8 cellular contexts compared by ENCODE assay signal in the genomic region with DNA sequence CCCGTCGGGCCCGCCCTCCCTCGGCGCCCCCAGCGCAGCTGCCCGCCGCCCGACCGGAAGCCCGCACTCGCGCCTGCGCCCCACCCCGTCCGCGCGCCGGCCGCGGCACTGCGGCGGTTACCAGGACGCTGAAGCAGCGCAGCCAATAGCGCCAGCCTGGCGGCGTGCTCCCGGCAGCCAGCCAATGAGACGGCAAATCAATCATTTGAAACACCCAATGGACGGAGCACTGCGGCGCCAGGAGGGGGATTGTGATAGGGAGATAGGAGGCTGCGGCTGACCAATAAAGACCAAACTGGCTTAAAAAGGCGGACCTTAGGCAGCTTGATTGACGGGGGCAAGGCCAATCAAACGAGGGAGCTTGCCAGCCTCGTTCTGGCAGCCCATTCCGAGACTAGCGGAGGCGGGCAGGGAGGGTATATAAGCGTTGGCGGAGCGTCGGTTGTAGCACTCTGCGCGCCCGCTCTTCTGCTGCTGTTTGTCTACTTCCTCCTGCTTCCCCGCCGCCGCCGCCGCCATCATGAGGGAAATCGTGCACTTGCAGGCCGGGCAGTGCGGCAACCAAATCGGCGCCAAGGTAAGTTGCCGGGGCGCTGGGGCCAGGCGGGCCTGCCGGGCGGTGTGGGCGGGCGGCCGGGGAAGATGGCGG. TPM values are rescaled to one million over a fixed set of nuclear protein-coding genes. Genes with fewer than 3 reads are reported as not detected.
DNase-seq lines count a peak whose midpoint lies in the region; ATAC-seq and TF ChIP-seq lines count a peak whose summit lies in the region.

A gene (plus strand): TSS at position 447 of the 649 bp plus-strand sequence. CDS start 74 bp downstream, at position 521.

- peaks cover 50% of the 10 kb centered on the region for H3K4me1 ChIP-seq in upper lobe of right lung

- no peaks in the 10 kb centered on the region for H3K9me3 Mint-ChIP-seq in T-helper 1 cell treated with Interleukin-12 subunit alpha and Interleukin-12 subunit beta and Interleukin-4 antibody, amounts not matched to agents 30 μg/mL and 1 μg/mL, for 36 hours

- intact Hi-C loops in left cardiac atrium (cut with DNase I) (no loop called here), posterior vena cava (cut with DNase I) (no loop called here), upper lobe of right lung (cut with DNase I) (no loop called here)

- H3K9me3 ChIP-seq in upper lobe of right lung: no peaks in the 10 kb centered on the region

- DNase-seq in GM13977 (ENCODE audit: low spot score) (peak; percentile 100), NCI-H1694 (lab: John Stamatoyannopoulos, UW) (peak; percentile 99), amniotic stem cell (lab: John Stamatoyannopoulos, UW) (peak; percentile 99), left cardiac atrium (peak; percentile 99), posterior vena cava (ENCODE audit: low spot score) (peak; percentile 100), upper lobe of right lung (peak; percentile 99)

- TF ChIP-seq CTCF in GM13977 (IDR thresholded peaks at IDR 0.05; ENCODE audit: extremely low read depth, insufficient read depth, missing control alignments) (no peak), upper lobe of right lung (IDR thresholded peaks at IDR 0.05) (no peak)

- H3K36me3 Mint-ChIP-seq in T-helper 1 cell treated with Interleukin-12 subunit alpha and Interleukin-12 subunit beta and Interleukin-4 antibody, amounts not matched to agents 30 μg/mL and 1 μg/mL, for 36 hours (ENCODE audit: low read depth): peaks cover 24% of the 10 kb centered on the region

- H3K36me3 ChIP-seq in upper lobe of right lung: peaks cover 21% of the 10 kb centered on the region

- H3K4me3 Mint-ChIP-seq in T-helper 1 cell treated with Interleukin-12 subunit alpha and Interleukin-12 subunit beta and Interleukin-4 antibody, amounts not matched to agents 30 μg/mL and 1 μg/mL, for 36 hours: peak within 1 kb of the TSS; percentile 87

- H3K27me3 Mint-ChIP-seq in T-helper 1 cell treated with Interleukin-12 subunit alpha and Interleukin-12 subunit beta and Interleukin-4 antibody, amounts not matched to agents 30 μg/mL and 1 μg/mL, for 36 hours (ENCODE audit: low read depth): no peaks in the 10 kb centered on the region

- H3K27me3 ChIP-seq in upper lobe of right lung: peaks cover under 1% of the 10 kb centered on the region

- H3K27ac Mint-ChIP-seq in T-helper 1 cell treated with Interleukin-12 subunit alpha and Interleukin-12 subunit beta and Interleukin-4 antibody, amounts not matched to agents 30 μg/mL and 1 μg/mL, for 36 hours: peak within 1 kb of the TSS; percentile 90

- peak within 1 kb of the TSS; percentile 92 for H3K4me3 ChIP-seq in upper lobe of right lung

- ATAC-seq in HG02884 (IDR thresholded peaks at IDR 0.05; ENCODE audit: unreplicated experiment) (peak; percentile 76), left cardiac atrium (peak; percentile 88 to 89), upper lobe of right lung (peak; percentile 87)

- H3K27ac ChIP-seq in upper lobe of right lung: peak within 1 kb of the TSS; percentile 93

- in situ Hi-C loops in GM13977 (cut with MboI; ENCODE audit: low pct_unique_long_range_greater_than_20kb, low sequenced_read_pairs, unreplicated experiment): no loop called here

- H3K4me1 Mint-ChIP-seq in T-helper 1 cell treated with Interleukin-12 subunit alpha and Interleukin-12 subunit beta and Interleukin-4 antibody, amounts not matched to agents 30 μg/mL and 1 μg/mL, for 36 hours (ENCODE audit: low read depth): peaks cover 23% of the 10 kb centered on the region

RNA-seq across cellular contexts. Expression of the gene that starts here (rescaled TPM):
- total RNA-seq in left cardiac atrium: 100 to 1,000 TPM; 324 to 437 TPM
- 100 to 1,000 TPM; 178 to 185 TPM for total RNA-seq in posterior vena cava
- total RNA-seq in upper lobe of right lung: 191 TPM

Comparison
In these comparisons a context has a peak if more than half of its experiments do, and no peak if none do; other contexts are left out.
1. Peak in every context shown above with its lines: DNase-seq, ATAC-seq, H3K4me3 ChIP-seq and H3K27ac ChIP-seq.